ENCODE assay signal across 13 cellular contexts in the genomic region with DNA sequence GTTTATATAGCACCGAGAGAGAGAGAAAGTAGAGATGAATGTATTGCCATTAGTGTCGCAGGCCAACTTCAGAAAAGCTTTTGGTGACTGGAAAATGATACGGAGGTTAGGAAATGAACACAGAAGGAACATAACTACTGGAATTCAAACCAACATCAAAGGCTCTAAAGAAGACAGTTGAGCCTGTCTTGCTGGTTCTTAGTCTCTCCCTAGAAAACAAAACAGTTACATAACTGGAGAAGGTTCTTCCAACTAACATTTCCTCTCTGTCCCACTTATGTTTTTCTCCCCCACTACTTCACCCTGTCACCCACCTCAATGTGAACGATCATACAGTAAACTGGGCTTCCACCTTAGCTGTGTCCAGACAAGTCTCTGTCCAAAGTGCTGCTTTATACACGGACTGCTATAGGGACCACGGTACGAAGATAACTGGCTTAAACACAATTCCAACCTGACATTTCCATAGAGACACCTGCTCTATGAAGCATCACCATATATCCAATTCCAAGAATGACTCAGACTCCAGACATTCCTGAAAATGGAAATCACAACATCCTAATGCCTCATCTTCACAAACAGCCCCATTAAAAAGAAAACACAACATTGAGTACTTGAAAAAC.
DNase-seq lines count a peak whose midpoint lies in the region; ATAC-seq lines count a peak whose summit lies in the region.
"Had no signal": no experiment of that assay in that cellular context is flagged by ENCODE, and none has a peak within 500 bp of the region (broad histone marks: within the 10 kb centered on the region; RNA-seq: fewer than 3 reads in every experiment).

No MANE protein-coding gene starts in this region.

- no peaks in the 10 kb centered on the region for H3K9me3 Mint-ChIP-seq in natural killer cell treated with Interleukin-12 subunit alpha and Interleukin-12 subunit beta and Interleukin-15 and Interleukin-18, amount 100 ng/mL, for 72 hours
- H3K9me3 Mint-ChIP-seq: memory B cell had no signal

- peak overlapping the region; percentile 73 for H3K4me3 Mint-ChIP-seq in natural killer cell treated with Interleukin-12 subunit alpha and Interleukin-12 subunit beta and Interleukin-15 and Interleukin-18, amount 100 ng/mL, for 72 hours

- no peak overlapping the region for H3K27ac Mint-ChIP-seq in natural killer cell treated with Interleukin-12 subunit alpha and Interleukin-12 subunit beta and Interleukin-15 and Interleukin-18, amount 100 ng/mL, for 72 hours
- H3K27ac Mint-ChIP-seq: memory B cell had no signal

- no peak for ATAC-seq in natural killer cell treated with Interleukin-12 subunit alpha and Interleukin-12 subunit beta and Interleukin-15 and Interleukin-18, amount 100 ng/mL, for 72 hours
- ATAC-seq in HG02610 (IDR thresholded peaks at IDR 0.05; ENCODE audit: unreplicated experiment), result no peak

- in situ Hi-C loops in T47D (cut with HindIII; ENCODE audit: low pct_unique_long_range_greater_than_20kb, low sequenced_read_pairs), result no loop called here

- H3K4me1 Mint-ChIP-seq in natural killer cell treated with Interleukin-12 subunit alpha and Interleukin-12 subunit beta and Interleukin-15 and Interleukin-18, amount 100 ng/mL, for 72 hours (ENCODE audit: low read depth in 2 of 2), result peaks cover 6 to 10% of the 10 kb centered on the region in 2 donors

- DNase-seq in DMS53 (lab: John Stamatoyannopoulos, UW) (peak; percentile 40), LHCN-M2 (ENCODE audit: low read depth) (peak; percentile 36), T47D (ENCODE audit: low read depth in 1 of 2, low spot score in 1 of 2) (peak; percentile 72 to 82), NCI-H1417 (lab: John Stamatoyannopoulos, UW) (no peak), GM19240 (ENCODE audit: insufficient read length, low spot score) (no peak)
- no peak for DNase-seq in natural killer cell treated with Interleukin-12 subunit alpha and Interleukin-12 subunit beta and Interleukin-15 and Interleukin-18, amount 100 ng/mL, for 72 hours (ENCODE audit: low spot score)
- DNase-seq: esophagus squamous epithelium; GDM1; KBM-7; NCI-H774; stimulated activated CD4-positive, alpha-beta T cell treated with anti-CD3 and anti-CD28 coated beads, Interleukin-15, amount 100 ng/mL, for 24 hours had no signal

- peaks cover 20 to 44% of the 10 kb centered on the region in 2 donors for H3K27me3 Mint-ChIP-seq in natural killer cell treated with Interleukin-12 subunit alpha and Interleukin-12 subunit beta and Interleukin-15 and Interleukin-18, amount 100 ng/mL, for 72 hours

- H3K36me3 Mint-ChIP-seq in natural killer cell treated with Interleukin-12 subunit alpha and Interleukin-12 subunit beta and Interleukin-15 and Interleukin-18, amount 100 ng/mL, for 72 hours, result no peaks in the 10 kb centered on the region
- H3K36me3 Mint-ChIP-seq: memory B cell had no signal

Comparison
In these comparisons a context has a peak if more than half of its experiments do, and no peak if none do; other contexts are left out.
1. DNase-seq: peak in DMS53 (single experiment), LHCN-M2 (single experiment) and T47D (2 of 2); none in natural killer cell treated with Interleukin-12 subunit alpha and Interleukin-12 subunit beta and Interleukin-15 and Interleukin-18, amount 100 ng/mL, for 72 hours (single experiment), NCI-H1417 (0 of 3) and GM19240 (single experiment).